ENCODE assay signal across 8 cellular contexts in the genomic region with DNA sequence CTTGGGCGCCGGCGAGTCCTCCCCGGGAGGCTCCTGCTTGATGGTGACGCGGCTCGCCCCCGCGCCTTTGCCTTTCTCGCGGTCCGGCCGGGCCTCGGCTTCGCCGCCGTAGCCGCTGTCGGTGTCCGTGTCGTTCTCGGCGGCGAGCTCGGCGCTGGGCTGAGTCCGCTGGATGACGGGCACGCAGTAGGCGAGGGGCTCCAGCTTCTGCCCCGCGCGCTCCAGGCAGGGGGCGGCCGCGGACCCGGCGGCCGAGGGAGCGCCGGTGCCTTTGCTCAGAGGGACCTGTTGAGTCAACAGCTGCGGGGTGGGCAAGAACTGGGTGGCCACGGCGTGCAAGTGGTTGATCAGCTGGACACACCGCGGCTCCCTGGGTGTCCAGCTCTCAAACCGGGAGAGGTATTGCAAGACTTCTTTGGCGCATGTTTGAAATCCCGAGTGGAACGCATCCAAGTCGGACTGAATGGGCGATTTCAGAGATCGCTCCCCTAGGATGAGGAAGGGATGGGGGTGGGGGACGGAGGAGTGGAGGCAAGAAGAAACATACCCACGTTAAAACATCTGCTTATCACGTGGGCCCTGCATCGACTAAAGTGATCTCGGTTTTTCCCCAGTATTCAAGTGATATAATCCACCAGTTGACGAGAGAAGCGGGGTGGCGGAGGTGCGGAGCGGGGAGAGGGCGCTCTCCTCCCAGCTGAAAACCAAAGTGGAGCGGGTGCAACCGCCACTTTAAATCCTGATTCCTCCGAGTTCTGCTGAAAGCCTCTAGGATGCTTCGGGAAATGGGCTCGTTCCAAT. TPM values are rescaled to one million over a fixed set of nuclear protein-coding genes. Genes with fewer than 3 reads are reported as not detected.
DNase-seq lines count a peak whose midpoint lies in the region; ATAC-seq and TF ChIP-seq lines count a peak whose summit lies in the region.

No MANE protein-coding gene starts in this region.

- POLR2A ChIA-PET in CD8-positive, alpha-beta T cell (lab: Charles Lee): no interaction called here

- no peaks in the 10 kb centered on the region for H3K36me3 Mint-ChIP-seq in CD8-positive, alpha-beta T cell
- no peaks in the 10 kb centered on the region for H3K36me3 Mint-ChIP-seq in activated naive CD8-positive, alpha-beta T cell treated with anti-CD3 and anti-CD28 coated beads for 36 hours

- ATAC-seq in CD8-positive, alpha-beta T cell: peak; percentile 24
- ATAC-seq in GM21515 (IDR thresholded peaks at IDR 0.05; ENCODE audit: unreplicated experiment) (peak; percentile 10), Right ventricle myocardium inferior (peak; percentile 11), GM21528 (IDR thresholded peaks at IDR 0.05; ENCODE audit: low FRiP score, unreplicated experiment) (no peak)

- no peak overlapping the region for H3K27ac ChIP-seq in CD8-positive, alpha-beta T cell (ENCODE audit: low read depth, low read length)

- peaks cover 76% of the 10 kb centered on the region for H3K27me3 Mint-ChIP-seq in CD8-positive, alpha-beta T cell (ENCODE audit: low read depth)
- peaks cover 86% of the 10 kb centered on the region for H3K27me3 Mint-ChIP-seq in activated naive CD8-positive, alpha-beta T cell treated with anti-CD3 and anti-CD28 coated beads for 36 hours

- no peaks in the 10 kb centered on the region for H3K9me3 Mint-ChIP-seq in CD8-positive, alpha-beta T cell
- no peaks in the 10 kb centered on the region for H3K9me3 Mint-ChIP-seq in activated naive CD8-positive, alpha-beta T cell treated with anti-CD3 and anti-CD28 coated beads for 36 hours

- peaks cover 33% of the 10 kb centered on the region for H3K4me1 ChIP-seq in CD8-positive, alpha-beta T cell (ENCODE audit: insufficient read depth, low read length)

- peaks cover 47% of the 10 kb centered on the region for H3K27me3 ChIP-seq in CD8-positive, alpha-beta T cell (ENCODE audit: insufficient read depth, low read length)

- intact Hi-C loops in CD8-positive, alpha-beta T cell (cut with DNase I, micrococcal nuclease): loop anchor here in 1 of 2 experiments (1.0 to 10.0 kb wide), 4 partner anchors 9 to 1068 kb away; a partner anchor contains a TSS
- intact Hi-C loops in Right ventricle myocardium inferior (cut with DNase I): loop anchor here (10.0 kb wide), 2 partner anchors 152 to 282 kb away; no protein-coding TSS in a partner anchor

- TF ChIP-seq CTCF in CD8-positive, alpha-beta T cell (IDR thresholded peaks at IDR 0.05): no peak

- H3K4me1 Mint-ChIP-seq in CD8-positive, alpha-beta T cell (ENCODE audit: low read depth): peaks cover 43% of the 10 kb centered on the region
- H3K4me1 Mint-ChIP-seq in activated naive CD8-positive, alpha-beta T cell treated with anti-CD3 and anti-CD28 coated beads for 36 hours: peaks cover 25% of the 10 kb centered on the region

- peak overlapping the region; percentile 42 for H3K4me3 ChIP-seq in CD8-positive, alpha-beta T cell (ENCODE audit: low read depth, low read length)

- peak in 2 of 7 experiments; percentile 12 to 23 for DNase-seq in CD8-positive, alpha-beta T cell
- DNase-seq in NCI-H524 treated with DMSO at 0.1 percent for 48 hours (lab: John Stamatoyannopoulos, UW) (peak; percentile 28), Right ventricle myocardium inferior (ENCODE audit: missing footprints) (peak; percentile 72), non-pigmented ciliary epithelial cell (ENCODE audit: low read depth) (peak; percentile 55), AML-193 (lab: John Stamatoyannopoulos, UW) (no peak)
- DNase-seq in activated naive CD8-positive, alpha-beta T cell treated with anti-CD3 and anti-CD28 coated beads for 36 hours: peak; percentile 50

- no peaks in the 10 kb centered on the region for H3K9me3 ChIP-seq in CD8-positive, alpha-beta T cell (ENCODE audit: low read length)

- no peaks in the 10 kb centered on the region for H3K36me3 ChIP-seq in CD8-positive, alpha-beta T cell (ENCODE audit: insufficient read depth, low read length)

- peak overlapping the region; percentile 88 for H3K4me3 Mint-ChIP-seq in CD8-positive, alpha-beta T cell
- H3K4me3 Mint-ChIP-seq in activated naive CD8-positive, alpha-beta T cell treated with anti-CD3 and anti-CD28 coated beads for 36 hours: peak overlapping the region; percentile 78

- CTCF ChIA-PET in CD8-positive, alpha-beta T cell (lab: Charles Lee): interaction anchor here (0.8 to 2.5 kb wide), 3 partner anchors 13 to 77 kb away, joined by 3 to 5 read pairs (median 3); no protein-coding TSS in a partner anchor

- H3K27ac Mint-ChIP-seq in CD8-positive, alpha-beta T cell: no peak overlapping the region
- H3K27ac Mint-ChIP-seq in activated naive CD8-positive, alpha-beta T cell treated with anti-CD3 and anti-CD28 coated beads for 36 hours: no peak overlapping the region

RNA-seq across cellular contexts. Expression of a gene that starts 2.0 kb away (rescaled TPM):
- total RNA-seq in CD8-positive, alpha-beta T cell: not detected
- total RNA-seq in activated naive CD8-positive, alpha-beta T cell treated with anti-CD3 and anti-CD28 coated beads for 36 hours: not detected
- total RNA-seq in Right ventricle myocardium inferior: 34.5 TPM

Comparison
In these comparisons a context has a peak if more than half of its experiments do, and no peak if none do; other contexts are left out.
1. DNase-seq: peak in NCI-H524 treated with DMSO at 0.1 percent for 48 hours (single experiment), activated naive CD8-positive, alpha-beta T cell treated with anti-CD3 and anti-CD28 coated beads for 36 hours (single experiment), Right ventricle myocardium inferior (single experiment) and non-pigmented ciliary epithelial cell (single experiment); none in AML-193 (0 of 2).
2. RNA of a gene that starts 2.0 kb away (total RNA-seq): 34.5 TPM in Right ventricle myocardium inferior (single experiment); not detected in CD8-positive, alpha-beta T cell and not detected in activated naive CD8-positive, alpha-beta T cell treated with anti-CD3 and anti-CD28 coated beads for 36 hours; every median in the first group is over 10 times any median in the second.